Comparison of ENCODE assay signal across 12 cellular contexts in the genomic region with DNA sequence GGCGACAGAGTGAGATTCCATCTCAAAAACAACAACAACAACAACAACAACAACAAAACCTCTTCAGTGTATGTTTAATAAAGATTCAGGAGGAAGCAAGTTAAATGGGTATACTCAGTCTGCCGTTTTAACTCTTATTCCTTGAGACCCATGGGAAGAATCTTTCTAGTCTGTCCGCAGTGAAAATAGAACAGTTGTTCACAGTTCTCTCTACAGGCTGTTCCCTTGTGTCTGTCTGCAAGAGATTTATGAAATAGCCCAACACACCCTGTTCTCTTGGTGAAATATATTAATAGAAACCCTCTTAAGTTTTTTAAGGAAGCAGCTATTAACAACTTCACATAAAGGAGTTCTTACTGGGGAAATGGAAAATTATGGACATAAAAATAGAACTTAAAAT.
DNase-seq lines count a peak whose midpoint lies in the region; TF ChIP-seq lines count a peak whose summit lies in the region.
"Had no signal": no experiment of that assay in that cellular context is flagged by ENCODE, and none has a peak within 500 bp of the region (broad histone marks: within the 10 kb centered on the region; RNA-seq: fewer than 3 reads in every experiment).

No MANE protein-coding gene starts in this region.

- no peaks in the 10 kb centered on the region for H3K27me3 ChIP-seq in cardiac muscle cell
- no peaks in the 10 kb centered on the region for H3K27me3 ChIP-seq in left ventricle myocardium inferior (ENCODE audit: low read depth)
- H3K27me3 ChIP-seq in adrenal gland: no peaks in the 10 kb centered on the region

- WGBS in adrenal gland, 4 donors: 62 to 82% (median 69%) methylated on average over 3 of the region's 3 CpGs

- H3K36me3 ChIP-seq in cardiac muscle cell: no peaks in the 10 kb centered on the region
- H3K36me3 ChIP-seq in left ventricle myocardium inferior: no peaks in the 10 kb centered on the region
- no peaks in the 10 kb centered on the region for H3K36me3 ChIP-seq in adrenal gland (replicated peaks in 1 of 2)
- H3K36me3 ChIP-seq: HAP-1 had no signal

- peaks cover 21% of the 10 kb centered on the region for H3K4me1 ChIP-seq in cardiac muscle cell (ENCODE audit: low read depth)
- no peaks in the 10 kb centered on the region for H3K4me1 ChIP-seq in left ventricle myocardium inferior
- H3K4me1 ChIP-seq in adrenal gland (replicated peaks in 1 of 2): no peaks in the 10 kb centered on the region
- H3K4me1 ChIP-seq: HAP-1 had no signal

- TF ChIP-seq CTCF in cardiac muscle cell (IDR thresholded peaks at IDR 0.05; ENCODE audit: low read depth, low read length) (no peak), left ventricle myocardium inferior (IDR thresholded peaks at IDR 0.05; ENCODE audit: borderline replicate concordance) (no peak), adrenal gland (IDR thresholded peaks at IDR 0.05) (no peak)

- DNase-seq in cardiac muscle cell (ENCODE audit: low read depth in 1 of 2, low spot score in 1 of 2) (peak in 1 of 2 donors; percentile 6), cardiac septum (ENCODE audit: low spot score) (no peak), left ventricle myocardium inferior (no peak), myocyte (ENCODE audit: low read depth) (peak; percentile 0), adrenal gland (no peak), NCI-H1694 (lab: John Stamatoyannopoulos, UW) (no peak), SHP77 (lab: John Stamatoyannopoulos, UW) (no peak)
- DNase-seq: C1 segment of cervical spinal cord; Calu3; CD4-positive, alpha-beta T cell; DMS 273 treated with DMSO at 0.1 percent for 48 hours had no signal

- intact Hi-C loops in cardiac septum (cut with DNase I): no loop called here
- intact Hi-C loops in left ventricle myocardium inferior (cut with micrococcal nuclease): no loop called here
- intact Hi-C loops in adrenal gland (cut with DNase I): no loop called here

- no peak for TF ChIP-seq POLR2A in adrenal gland (IDR thresholded peaks at IDR 0.05)

- H3K4me3 ChIP-seq in cardiac muscle cell: no peak overlapping the region
- H3K4me3 ChIP-seq in left ventricle myocardium inferior: no peak overlapping the region
- no peak overlapping the region for H3K4me3 ChIP-seq in adrenal gland
- H3K4me3 ChIP-seq: HAP-1 had no signal

- H3K27ac ChIP-seq in cardiac muscle cell (peak overlapping the region; percentile 83), left ventricle myocardium inferior (replicated peaks) (peak overlapping the region; percentile 47), adrenal gland (no peak overlapping the region)

- no peaks in the 10 kb centered on the region for H3K9me3 ChIP-seq in cardiac muscle cell (ENCODE audit: low read depth)
- no peaks in the 10 kb centered on the region for H3K9me3 ChIP-seq in left ventricle myocardium inferior (replicated peaks)
- H3K9me3 ChIP-seq in adrenal gland (replicated peaks in 1 of 3): no peaks in the 10 kb centered on the region
- H3K9me3 ChIP-seq: HAP-1 had no signal

Comparison
In these comparisons a context has a peak if more than half of its experiments do, and no peak if none do; other contexts are left out.
1. H3K27ac ChIP-seq: peak in cardiac muscle cell (single experiment) and left ventricle myocardium inferior (single experiment); none in adrenal gland (0 of 5).